10 cellular contexts compared by ENCODE assay signal in genomic region chr17:27878776-27879562, GRCh38. TPM values are rescaled to one million over a fixed set of nuclear protein-coding genes. Genes with fewer than 3 reads are reported as not detected.
DNase-seq lines count a peak whose midpoint lies in the region; ATAC-seq and TF ChIP-seq lines count a peak whose summit lies in the region.
"Had no signal": no experiment of that assay in that cellular context is flagged by ENCODE, and none has a peak within 500 bp of the region (broad histone marks: within the 10 kb centered on the region; RNA-seq: fewer than 3 reads in every experiment).

No MANE protein-coding gene starts in this region.

- no peaks in the 10 kb centered on the region for H3K36me3 Mint-ChIP-seq in T-helper 2 cell treated with Interferon-gamma antibody and Interleukin-4, amounts not matched to agents 5 μg/mL and 100 μg/mL, for 36 hours (ENCODE audit: low read depth)
- H3K36me3 Mint-ChIP-seq in activated naive CD8-positive, alpha-beta T cell treated with anti-CD3 and anti-CD28 coated beads, Interleukin-2, amount 50 U/mL, for 24 hours (ENCODE audit: low read depth) = no peaks in the 10 kb centered on the region
- no peaks in the 10 kb centered on the region for H3K36me3 Mint-ChIP-seq in chondrocyte (ENCODE audit: low read depth)

- no peak for TF ChIP-seq CTCF in chondrocyte (IDR thresholded peaks at IDR 0.05)

- H3K27ac Mint-ChIP-seq in T-helper 2 cell treated with Interferon-gamma antibody and Interleukin-4, amounts not matched to agents 5 μg/mL and 100 μg/mL, for 36 hours = peak overlapping the region; percentile 24
- H3K27ac Mint-ChIP-seq in activated naive CD8-positive, alpha-beta T cell treated with anti-CD3 and anti-CD28 coated beads, Interleukin-2, amount 50 U/mL, for 24 hours = no peak overlapping the region
- H3K27ac Mint-ChIP-seq in chondrocyte (ENCODE audit: unreplicated experiment) = no peak overlapping the region
- H3K27ac Mint-ChIP-seq: B cell had no signal

- H3K4me3 Mint-ChIP-seq in T-helper 2 cell treated with Interferon-gamma antibody and Interleukin-4, amounts not matched to agents 5 μg/mL and 100 μg/mL, for 36 hours = peak overlapping the region; percentile 32
- H3K4me3 Mint-ChIP-seq in activated naive CD8-positive, alpha-beta T cell treated with anti-CD3 and anti-CD28 coated beads, Interleukin-2, amount 50 U/mL, for 24 hours = no peak overlapping the region
- H3K4me3 Mint-ChIP-seq in chondrocyte (ENCODE audit: unreplicated experiment) = no peak overlapping the region
- H3K4me3 Mint-ChIP-seq: B cell had no signal

- H3K27me3 Mint-ChIP-seq in T-helper 2 cell treated with Interferon-gamma antibody and Interleukin-4, amounts not matched to agents 5 μg/mL and 100 μg/mL, for 36 hours (ENCODE audit: low read depth) = no peaks in the 10 kb centered on the region
- H3K27me3 Mint-ChIP-seq in activated naive CD8-positive, alpha-beta T cell treated with anti-CD3 and anti-CD28 coated beads, Interleukin-2, amount 50 U/mL, for 24 hours = no peaks in the 10 kb centered on the region
- H3K27me3 Mint-ChIP-seq in chondrocyte (ENCODE audit: low read depth) = no peaks in the 10 kb centered on the region
- H3K27me3 Mint-ChIP-seq: B cell had no signal

- H3K9me3 Mint-ChIP-seq in T-helper 2 cell treated with Interferon-gamma antibody and Interleukin-4, amounts not matched to agents 5 μg/mL and 100 μg/mL, for 36 hours = no peaks in the 10 kb centered on the region
- no peaks in the 10 kb centered on the region for H3K9me3 Mint-ChIP-seq in activated naive CD8-positive, alpha-beta T cell treated with anti-CD3 and anti-CD28 coated beads, Interleukin-2, amount 50 U/mL, for 24 hours
- H3K9me3 Mint-ChIP-seq in chondrocyte (ENCODE audit: low read depth) = no peaks in the 10 kb centered on the region

- DNase-seq in activated gamma-delta T cell treated with Interleukin-2 at 50 U/mL for 16 hours = peak; percentile 19
- DNase-seq in activated gamma-delta T cell (lab: John Stamatoyannopoulos, UW) = no peak
- DNase-seq in T-helper 2 cell treated with Interferon-gamma antibody and Interleukin-4, amounts not matched to agents 5 μg/mL and 100 μg/mL, for 36 hours (ENCODE audit: low spot score) = peak; percentile 14
- DNase-seq in activated naive CD8-positive, alpha-beta T cell treated with anti-CD3 and anti-CD28 coated beads, Interleukin-2, amount 50 U/mL, for 24 hours = peak; percentile 32
- peak in 4 of 6 experiments; percentile 8 to 51 (median 34) for DNase-seq in stimulated activated naive CD4-positive, alpha-beta T cell (lab: John Stamatoyannopoulos, UW)
- DNase-seq in chondrocyte (ENCODE audit: low spot score) = no peak
- DNase-seq in NOMO-1 treated with dmso at 0.1 percent for 144 hours (lab: John Stamatoyannopoulos, UW; ENCODE audit: unreplicated experiment) = no peak
- DNase-seq: testis had no signal

- peak; percentile 47 for ATAC-seq in activated naive CD8-positive, alpha-beta T cell treated with anti-CD3 and anti-CD28 coated beads, Interleukin-2, amount 50 U/mL, for 24 hours
- ATAC-seq in GM21529 (IDR thresholded peaks at IDR 0.05; ENCODE audit: unreplicated experiment) = no peak

- H3K4me1 Mint-ChIP-seq in T-helper 2 cell treated with Interferon-gamma antibody and Interleukin-4, amounts not matched to agents 5 μg/mL and 100 μg/mL, for 36 hours (ENCODE audit: low read depth) = peaks cover 16% of the 10 kb centered on the region
- H3K4me1 Mint-ChIP-seq in activated naive CD8-positive, alpha-beta T cell treated with anti-CD3 and anti-CD28 coated beads, Interleukin-2, amount 50 U/mL, for 24 hours = peaks cover 13% of the 10 kb centered on the region
- H3K4me1 Mint-ChIP-seq in chondrocyte (ENCODE audit: low read depth) = no peaks in the 10 kb centered on the region
- H3K4me1 Mint-ChIP-seq: B cell had no signal

RNA-seq across cellular contexts. Expression of gene LYRM9, which starts 14.2 kb away (rescaled TPM):
- 5.2 to 8.9 TPM (median 7.2 TPM) in 3 replicates for total RNA-seq in chondrocyte

Comparison
In these comparisons a context has a peak if more than half of its experiments do, and no peak if none do; other contexts are left out.
1. DNase-seq: peak in activated gamma-delta T cell treated with Interleukin-2 at 50 U/mL for 16 hours (single experiment), T-helper 2 cell treated with Interferon-gamma antibody and Interleukin-4, amounts not matched to agents 5 μg/mL and 100 μg/mL, for 36 hours (single experiment), activated naive CD8-positive, alpha-beta T cell treated with anti-CD3 and anti-CD28 coated beads, Interleukin-2, amount 50 U/mL, for 24 hours (single experiment) and stimulated activated naive CD4-positive, alpha-beta T cell (4 of 6); none in activated gamma-delta T cell (single experiment), chondrocyte (single experiment) and NOMO-1 treated with dmso at 0.1 percent for 144 hours (single experiment).